In genomic region chr6:147508073-147508870, GRCh38 we compare ENCODE assay signal across 9 cellular contexts. TPM values are rescaled to one million over a fixed set of nuclear protein-coding genes. Genes with fewer than 3 reads are reported as not detected.
DNase-seq lines count a peak whose midpoint lies in the region; ATAC-seq and TF ChIP-seq lines count a peak whose summit lies in the region.
"Had no signal": no experiment of that assay in that cellular context is flagged by ENCODE, and none has a peak within 500 bp of the region (broad histone marks: within the 10 kb centered on the region; RNA-seq: fewer than 3 reads in every experiment).

Gene SAMD5, plus strand, starts transcription at chr6:147508690. Its CDS starts 239 bp downstream, at chr6:147508929.

- DNase-seq in NCI-H82 (lab: John Stamatoyannopoulos, UW) (peak; percentile 76), NCI-H82 treated with DMSO at 0.1 percent for 48 hours (lab: John Stamatoyannopoulos, UW; ENCODE audit: unreplicated experiment) (no peak), HEK293T (ENCODE audit: extremely low spot score) (peak; percentile 87), NCI-H146 (lab: John Stamatoyannopoulos, UW) (peak; percentile 90), glomerular visceral epithelial cell (ENCODE audit: extremely low spot score) (peak; percentile 54), omental fat pad (ENCODE audit: low spot score) (no peak)
- DNase-seq in activated naive CD4-positive, alpha-beta T cell treated with anti-CD3 and anti-CD28 coated beads, Interleukin-2, amount 50 U/mL, for 16 hours, result peak; percentile 9
- DNase-seq: DND-41 had no signal

- CTCF ChIA-PET in HEK293T (lab: Yijun Ruan, JAX), result interaction anchor here (0.6 to 2.2 kb wide), 3 partner anchors 246 to 657 kb away, joined by 5 to 18 read pairs (median 6); no protein-coding TSS in a partner anchor

- POLR2A ChIA-PET in HEK293T (lab: Yijun Ruan, JAX), result no interaction called here

- TF ChIP-seq CTCF in omental fat pad (IDR thresholded peaks at IDR 0.05), result no peak

- peak; percentile 86 for ATAC-seq in omental fat pad (ENCODE audit: low FRiP score)
- no peak for ATAC-seq in HG03280 (IDR thresholded peaks at IDR 0.05; ENCODE audit: unreplicated experiment)

TF ChIP-seq in HEK293T, 16 proteins besides CTCF, POLR2A, EP300 and RAD21:
- peak; percentile 31; the same call in 1 of the 2 replicates for TF ChIP-seq FOXM1 (IDR thresholded peaks at IDR 0.05; ENCODE audit: borderline replicate concordance)
- TF ChIP-seq HDGF (IDR thresholded peaks at IDR 0.05; ENCODE audit: borderline replicate concordance), result no peak
- TF ChIP-seq LEF1 (IDR thresholded peaks at IDR 0.05; ENCODE audit: borderline replicate concordance), result 0 out of 2 replicates have a peak, but pooled peaks have one; percentile 52
- peak; percentile 64; the same call in 1 of the 2 replicates for TF ChIP-seq TARDBP (IDR thresholded peaks at IDR 0.05)
- no peak for TF ChIP-seq BHLHE40 (IDR thresholded peaks at IDR 0.05; ENCODE audit: borderline replicate concordance)
- TF ChIP-seq, protein P1, sequence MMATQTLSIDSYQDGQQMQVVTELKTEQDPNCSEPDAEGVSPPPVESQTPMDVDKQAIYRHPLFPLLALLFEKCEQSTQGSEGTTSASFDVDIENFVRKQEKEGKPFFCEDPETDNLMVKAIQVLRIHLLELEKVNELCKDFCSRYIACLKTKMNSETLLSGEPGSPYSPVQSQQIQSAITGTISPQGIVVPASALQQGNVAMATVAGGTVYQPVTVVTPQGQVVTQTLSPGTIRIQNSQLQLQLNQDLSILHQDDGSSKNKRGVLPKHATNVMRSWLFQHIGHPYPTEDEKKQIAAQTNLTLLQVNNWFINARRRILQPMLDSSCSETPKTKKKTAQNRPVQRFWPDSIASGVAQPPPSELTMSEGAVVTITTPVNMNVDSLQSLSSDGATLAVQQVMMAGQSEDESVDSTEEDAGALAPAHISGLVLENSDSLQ (IDR thresholded peaks at IDR 0.05), result peak; percentile 4; the same call in 1 of the 2 replicates

RNA-seq across cellular contexts. Expression of gene SAMD5, which starts in this region (rescaled TPM):
- 1 to 10 TPM in 2 of 4 donors, under 1 TPM in 2; 0.69 to 3.3 (median 1.8) TPM for total RNA-seq in omental fat pad

Comparison
In these comparisons a context has a peak if more than half of its experiments do, and no peak if none do; other contexts are left out.
1. DNase-seq: peak in NCI-H82 (single experiment), HEK293T (single experiment), NCI-H146 (single experiment), activated naive CD4-positive, alpha-beta T cell treated with anti-CD3 and anti-CD28 coated beads, Interleukin-2, amount 50 U/mL, for 16 hours (single experiment) and glomerular visceral epithelial cell (single experiment); none in NCI-H82 treated with DMSO at 0.1 percent for 48 hours (single experiment) and omental fat pad (single experiment).